1 cellular context compared by ENCODE assay signal in the genomic region with DNA sequence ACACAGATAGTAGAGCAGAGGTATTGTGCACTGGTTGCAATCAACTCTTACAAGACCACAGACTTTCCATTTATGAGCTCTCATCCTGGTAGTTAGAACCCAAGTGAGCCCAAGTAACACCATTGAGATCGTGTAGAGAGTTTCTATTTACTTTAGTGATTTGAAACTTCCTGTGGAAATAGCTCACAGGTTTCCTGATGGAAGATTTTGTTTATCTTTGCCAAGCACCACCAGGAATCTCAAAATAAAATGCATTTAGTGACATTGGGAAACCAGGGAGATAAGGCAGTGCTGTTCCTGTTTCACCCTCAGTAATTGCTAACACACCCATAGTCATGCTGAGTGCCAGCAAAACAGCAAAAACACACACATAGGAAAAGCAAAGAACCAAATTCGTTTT.
A peak's percentile ranks its signal among the peaks of the same experiment; 100 is the strongest.
TF ChIP-seq lines count a peak whose summit lies in the region.

No MANE protein-coding gene starts in this region.

TF ChIP-seq in K562, 482 proteins besides CTCF, POLR2A, EP300 and RAD21:
- TF ChIP-seq HDAC8 (tag; IDR thresholded peaks at IDR 0.05) = no peak
- TF ChIP-seq TEAD1 (CRISPR knock-in tag; IDR thresholded peaks at IDR 0.05) = 0 out of 4 replicates have a peak, but pooled peaks of 1 of the 2 experiments have one; percentile 8
- TF ChIP-seq SPI1 (IDR thresholded peaks at IDR 0.05; ENCODE audit: borderline replicate concordance, low read depth, low read length) = peak; percentile 54; the same call in 1 of the 2 replicates
- peak in 1 of 2 experiments; percentile 43; a peak in 1 of 4 replicates for TF ChIP-seq RCOR1 (IDR thresholded peaks at IDR 0.05; ENCODE audit: borderline replicate concordance in 1 of 2, low read depth in 2 of 2, low read length in 2 of 2)
- no peak for TF ChIP-seq HNRNPK (IDR thresholded peaks at IDR 0.05; ENCODE audit: low read depth, low read length, poor library complexity, severe bottlenecking)
- no peak for TF ChIP-seq SRSF1 (IDR thresholded peaks at IDR 0.05; ENCODE audit: low read depth, low read length)
- TF ChIP-seq NCOA4 (IDR thresholded peaks at IDR 0.05; ENCODE audit: partially characterized antibody) = no peak
- TF ChIP-seq, protein P1, sequence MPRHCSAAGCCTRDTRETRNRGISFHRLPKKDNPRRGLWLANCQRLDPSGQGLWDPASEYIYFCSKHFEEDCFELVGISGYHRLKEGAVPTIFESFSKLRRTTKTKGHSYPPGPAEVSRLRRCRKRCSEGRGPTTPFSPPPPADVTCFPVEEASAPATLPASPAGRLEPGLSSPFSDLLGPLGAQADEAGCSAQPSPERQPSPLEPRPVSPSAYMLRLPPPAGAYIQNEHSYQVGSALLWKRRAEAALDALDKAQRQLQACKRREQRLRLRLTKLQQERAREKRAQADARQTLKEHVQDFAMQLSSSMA (CRISPR knock-in tag; IDR thresholded peaks at IDR 0.05) = no peak
- TF ChIP-seq DMBX1 (CRISPR knock-in tag; IDR thresholded peaks at IDR 0.05; ENCODE audit: borderline replicate concordance) = peak; percentile 21; the same call in 1 of the 2 replicates
- 0 out of 2 replicates have a peak, but pooled peaks have one; percentile 21 for TF ChIP-seq TCF3 (CRISPR knock-in tag; IDR thresholded peaks at IDR 0.05)
- TF ChIP-seq CEBPB (tag; IDR thresholded peaks at IDR 0.05) = 0 out of 2 replicates have a peak, but pooled peaks have one; percentile 12
- peak; percentile 63 for TF ChIP-seq ARID1B (IDR thresholded peaks at IDR 0.05)
- TF ChIP-seq MBD2 (IDR thresholded peaks at IDR 0.05; ENCODE audit: borderline replicate concordance, low read depth) = no peak
- no peak for TF ChIP-seq RBM22 (IDR thresholded peaks at IDR 0.05; ENCODE audit: low read depth, low read length, poor library complexity, severe bottlenecking)
- no peak for TF ChIP-seq TCFL5 (CRISPR knock-in tag; conservative IDR thresholded peaks at IDR 0.05)
- no peak for TF ChIP-seq ZNF212 (CRISPR knock-in tag; IDR thresholded peaks at IDR 0.05)
- TF ChIP-seq ZNF282 (CRISPR knock-in tag; IDR thresholded peaks at IDR 0.05) = no peak
- no peak for TF ChIP-seq PCBP2 (IDR thresholded peaks at IDR 0.05; ENCODE audit: low read depth, low read length, poor library complexity, severe bottlenecking)
- TF ChIP-seq CBFA2T3 (IDR thresholded peaks at IDR 0.05) = peak; percentile 39; the same call in 1 of the 2 replicates
- no peak for TF ChIP-seq KDM2B (CRISPR knock-in tag; IDR thresholded peaks at IDR 0.05)
- TF ChIP-seq FOXA3 (CRISPR knock-in tag; conservative IDR thresholded peaks at IDR 0.05 in 1 of 2, IDR thresholded peaks at IDR 0.05 in 1 of 2) = peak in 1 of 2 experiments; percentile 70; a peak in 2 of 4 replicates
- no peak for TF ChIP-seq POLR2H (tag; IDR thresholded peaks at IDR 0.05; ENCODE audit: low read depth)
- 0 out of 2 replicates have a peak, but pooled peaks have one; percentile 51 for TF ChIP-seq SMARCE1 (IDR thresholded peaks at IDR 0.05)
- TF ChIP-seq KDM1A (IDR thresholded peaks at IDR 0.05) = peak; percentile 15 to 18; a peak in 1 of 4 replicates
- no peak for TF ChIP-seq ZC3H8 (IDR thresholded peaks at IDR 0.05)
- TF ChIP-seq NR2C2 (CRISPR knock-in tag; IDR thresholded peaks at IDR 0.05) = no peak
- TF ChIP-seq NR2C2 (tag; IDR thresholded peaks at IDR 0.05) = no peak
